In the genomic region with DNA sequence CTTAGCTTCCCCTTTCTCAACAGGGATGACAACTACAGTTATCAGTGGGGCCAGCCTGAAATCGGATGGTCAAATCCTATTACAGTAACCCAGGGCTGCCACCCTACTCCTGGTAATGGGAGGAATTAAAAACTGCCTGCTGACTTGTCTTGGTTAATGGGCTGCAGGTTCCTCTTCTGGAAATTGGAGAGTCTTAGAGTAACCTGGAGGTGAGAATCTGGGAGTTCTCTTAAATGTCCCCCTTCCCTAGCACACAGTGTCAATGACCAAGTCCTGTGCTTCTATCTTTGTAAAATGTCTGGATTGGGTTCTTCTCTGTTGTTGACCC, we compare ENCODE assay signal across 35 cellular contexts.
"Had no signal": no experiment of that assay in that cellular context is flagged by ENCODE, and none has a peak within 500 bp of the region (broad histone marks: within the 10 kb centered on the region; RNA-seq: fewer than 3 reads in every experiment).

No MANE protein-coding gene starts in this region.

- H3K4me3 Mint-ChIP-seq: activated B cell treated with CpG ODN at 0.5 μM for 24 hours; activated CD4-positive, alpha-beta memory T cell treated with anti-CD3 and anti-CD28 coated beads for 36 hours; activated naive CD4-positive, alpha-beta T cell treated with anti-CD3 and anti-CD28 coated beads, Interleukin-2, amount 10 ng/mL, durations not matched to agents 7 days and 5 days; activated naive CD8-positive, alpha-beta T cell; activated naive CD8-positive, alpha-beta T cell treated with anti-CD3 and anti-CD28 coated beads, Interleukin-2, amount 50 U/mL, for 24 hours; brain had no signal

- ATAC-seq: activated naive CD8-positive, alpha-beta T cell treated with anti-CD3 and anti-CD28 coated beads, Interleukin-2, amount 50 U/mL, for 24 hours; K562; PC-3 had no signal

- H3K9me3 Mint-ChIP-seq: activated B cell treated with CpG ODN at 0.5 μM for 24 hours; activated CD4-positive, alpha-beta memory T cell treated with anti-CD3 and anti-CD28 coated beads for 36 hours; activated naive CD4-positive, alpha-beta T cell treated with anti-CD3 and anti-CD28 coated beads, Interleukin-2, amount 10 ng/mL, durations not matched to agents 7 days and 5 days; activated naive CD8-positive, alpha-beta T cell treated with anti-CD3 and anti-CD28 coated beads, Interleukin-2, amount 50 U/mL, for 24 hours had no signal

- H3K27me3 Mint-ChIP-seq: activated naive CD8-positive, alpha-beta T cell; activated naive CD8-positive, alpha-beta T cell treated with anti-CD3 and anti-CD28 coated beads, Interleukin-2, amount 50 U/mL, for 24 hours; brain had no signal

- H3K36me3 ChIP-seq: Peyer's patch had no signal

- H3K36me3 Mint-ChIP-seq: activated CD4-positive, alpha-beta memory T cell treated with anti-CD3 and anti-CD28 coated beads for 36 hours; activated naive CD4-positive, alpha-beta T cell treated with anti-CD3 and anti-CD28 coated beads, Interleukin-2, amount 10 ng/mL, durations not matched to agents 7 days and 5 days; activated naive CD8-positive, alpha-beta T cell; brain had no signal

- H3K9me3 ChIP-seq: Peyer's patch had no signal

- H3K27ac Mint-ChIP-seq: activated B cell treated with CpG ODN at 0.5 μM for 24 hours; activated CD4-positive, alpha-beta memory T cell treated with anti-CD3 and anti-CD28 coated beads for 36 hours; activated naive CD4-positive, alpha-beta T cell treated with anti-CD3 and anti-CD28 coated beads, Interleukin-2, amount 10 ng/mL, durations not matched to agents 7 days and 5 days; activated naive CD8-positive, alpha-beta T cell; activated naive CD8-positive, alpha-beta T cell treated with anti-CD3 and anti-CD28 coated beads, Interleukin-2, amount 50 U/mL, for 24 hours; brain had no signal

- H3K4me3 ChIP-seq: K562, Peyer's patch had no signal

- H3K27ac ChIP-seq: Peyer's patch, VCaP had no signal

- FAIRE-seq: bronchial epithelial cell, K562 had no signal

- H3K4me1 Mint-ChIP-seq: activated B cell treated with CpG ODN at 0.5 μM for 24 hours; activated naive CD4-positive, alpha-beta T cell treated with anti-CD3 and anti-CD28 coated beads, Interleukin-2, amount 10 ng/mL, durations not matched to agents 7 days and 5 days; activated naive CD8-positive, alpha-beta T cell treated with anti-CD3 and anti-CD28 coated beads, Interleukin-2, amount 50 U/mL, for 24 hours had no signal

- H3K27me3 ChIP-seq: Peyer's patch had no signal

- H3K4me1 ChIP-seq: Peyer's patch had no signal

- DNase-seq: activated B cell treated with CpG ODN at 0.5 μM for 24 hours; activated CD4-positive, alpha-beta memory T cell treated with anti-CD3 and anti-CD28 coated beads for 36 hours; activated CD4-positive, alpha-beta T cell treated with anti-CD3 and anti-CD28 coated beads for 4 hours; activated CD4-positive, alpha-beta T cell treated with anti-CD3 and anti-CD28 coated beads, Interleukin-2, amount 50 U/mL, for 1 hour; activated CD4-positive, CD25-positive, alpha-beta regulatory T cell treated with anti-CD3 and anti-CD28 coated beads, Interleukin-2, amount 50 U/mL, for 72 hours; activated CD8-positive, alpha-beta memory T cell treated with anti-CD3 and anti-CD28 coated beads, Interleukin-2, amount 50 U/mL, for 4 hours; activated effector memory CD4-positive, alpha-beta T cell treated with Interleukin-2 at 50 U/mL for 16 hours; activated naive CD4-positive, alpha-beta T cell treated with anti-CD3 and anti-CD28 coated beads, Interleukin-2, amount 10 ng/mL, durations not matched to agents 7 days and 5 days; activated naive CD8-positive, alpha-beta T cell treated with anti-CD3 and anti-CD28 coated beads, Interleukin-2, amount 50 U/mL, for 24 hours; activated T-cell treated with anti-CD3 and anti-CD28 coated beads for 4 hours; activated T-cell treated with anti-CD3 and anti-CD28 coated beads, Interleukin-2, amount 50 U/mL, for 48 hours; anterior cingulate cortex; NCI-H1105; NCI-H1417 treated with DMSO at 0.1 percent for 48 hours; NCI-H187 treated with DMSO at 0.1 percent for 48 hours; NCI-H2081; NCI-H2171 treated with DMSO at 0.1 percent for 48 hours; NCI-H2227 treated with DMSO at 0.1 percent for 48 hours; NCI-H446; NCI-H510A treated with DMSO at 0.1 percent for 48 hours; NCI-H526 treated with DMSO at 0.1 percent for 48 hours; NCI-H774; PC-3; Peyer's patch; RPMI8226; SIG-M5; SW 1271; T-helper 1 cell; T-helper 2 cell; T-helper 9 cell had no signal
